ENCODE assay signal across 9 cellular contexts in genomic region chr2:102520009-102520408, GRCh38. TPM values are rescaled to one million over a fixed set of nuclear protein-coding genes. Genes with fewer than 3 reads are reported as not detected.
DNase-seq lines count a peak whose midpoint lies in the region; ATAC-seq and TF ChIP-seq lines count a peak whose summit lies in the region.
"Had no signal": no experiment of that assay in that cellular context is flagged by ENCODE, and none has a peak within 500 bp of the region (broad histone marks: within the 10 kb centered on the region; RNA-seq: fewer than 3 reads in every experiment).

No MANE protein-coding gene starts in this region.

- H3K36me3 ChIP-seq in esophagus squamous epithelium (no peaks in the 10 kb centered on the region), gastrocnemius medialis (no peaks in the 10 kb centered on the region)

- H3K27me3 ChIP-seq in esophagus squamous epithelium (no peaks in the 10 kb centered on the region), gastrocnemius medialis (no peaks in the 10 kb centered on the region)

- 25 to 64% methylated on average over 1 to 2 of the region's 2 CpGs for WGBS in esophagus squamous epithelium, 2 donors

- H3K9me3 Mint-ChIP-seq in CD14-positive monocyte, result no peaks in the 10 kb centered on the region

- ATAC-seq in GM18861 (IDR thresholded peaks at IDR 0.05; ENCODE audit: unreplicated experiment) (peak; percentile 52), HG03520 (IDR thresholded peaks at IDR 0.05; ENCODE audit: unreplicated experiment) (peak; percentile 75), gastrocnemius medialis (peak; percentile 36 to 76), Right ventricle myocardium inferior (no peak)

- H3K4me3 ChIP-seq in esophagus squamous epithelium (no peak overlapping the region), gastrocnemius medialis (no peak overlapping the region)

- peak; percentile 80 for TF ChIP-seq CTCF in CD14-positive monocyte (IDR thresholded peaks at IDR 0.05)
- peak; percentile 32 to 83 (median 48) for TF ChIP-seq CTCF in esophagus squamous epithelium (IDR thresholded peaks at IDR 0.05)
- peak; percentile 25 to 59 (median 58) for TF ChIP-seq CTCF in gastrocnemius medialis (IDR thresholded peaks at IDR 0.05 in 4 of 5, conservative IDR thresholded peaks at IDR 0.05 in 1 of 5)

- no peaks in the 10 kb centered on the region for H3K36me3 Mint-ChIP-seq in CD14-positive monocyte

- H3K4me1 ChIP-seq in esophagus squamous epithelium, result peaks cover 0 to 14% (median 0%) of the 10 kb centered on the region in 3 donors
- H3K4me1 ChIP-seq in gastrocnemius medialis, result no peaks in the 10 kb centered on the region

- H3K27ac ChIP-seq in esophagus squamous epithelium (peak overlapping the region in 1 of 4 donors; percentile 0), gastrocnemius medialis (no peak overlapping the region)

- intact Hi-C loops in CD14-positive monocyte (cut with micrococcal nuclease) (loop anchor here (5.0 kb wide), 1 partner anchor 97 kb away; the partner anchor contains the start of gene SLC9A2 (in 2 of the 2)), esophagus squamous epithelium (cut with DNase I) (no loop called here), gastrocnemius medialis (cut with DNase I; ENCODE audit: low total_unique reads) (loop anchor here (2.0 kb wide), 1 partner anchor 99 kb away; the partner anchor contains the start of gene SLC9A2), Right ventricle myocardium inferior (cut with DNase I) (no loop called here)

- DNase-seq in CD14-positive monocyte (ENCODE audit: low spot score) (no peak), RKO (ENCODE audit: low spot score) (peak; percentile 62), esophagus squamous epithelium (lab: John Stamatoyannopoulos, UW) (no peak), gastrocnemius medialis (no peak), Right ventricle myocardium inferior (ENCODE audit: missing footprints) (no peak)
- DNase-seq in effector CD8-positive, alpha-beta T cell (lab: John Stamatoyannopoulos, UW), result no peak
- DNase-seq: left cardiac atrium had no signal

- in situ Hi-C loops in gastrocnemius medialis (cut with MboI; ENCODE audit: low sequenced_read_pairs in 4 of 4), result no loop called here

- no peaks in the 10 kb centered on the region for H3K9me3 ChIP-seq in esophagus squamous epithelium
- no peaks in the 10 kb centered on the region for H3K9me3 ChIP-seq in gastrocnemius medialis

- TF ChIP-seq POLR2A in esophagus squamous epithelium (IDR thresholded peaks at IDR 0.05) (no peak), gastrocnemius medialis (IDR thresholded peaks at IDR 0.05) (no peak)

- H3K27me3 Mint-ChIP-seq in CD14-positive monocyte (ENCODE audit: low read depth in 3 of 3), result peaks cover 4 to 6% (median 4%) of the 10 kb centered on the region in 3 donors

- H3K4me1 Mint-ChIP-seq in CD14-positive monocyte, result no peaks in the 10 kb centered on the region

- no peak overlapping the region for H3K27ac Mint-ChIP-seq in CD14-positive monocyte

- H3K4me3 Mint-ChIP-seq in CD14-positive monocyte, result no peak overlapping the region

RNA-seq across cellular contexts. Expression of gene SLC9A4, which starts 47.0 kb away (rescaled TPM):
- not detected for polyA plus RNA-seq in CD14-positive monocyte
- total RNA-seq in esophagus squamous epithelium (under 1 TPM; 0.40 to 0.76 (median 0.47) TPM), gastrocnemius medialis (not detected), Right ventricle myocardium inferior (not detected)
- total RNA-seq: left cardiac atrium had no signal

Comparison
In these comparisons a context has a peak if more than half of its experiments do, and no peak if none do; other contexts are left out.
1. intact Hi-C loops: an anchor here in CD14-positive monocyte (5.0 kb wide) and gastrocnemius medialis (2.0 kb wide); none called in esophagus squamous epithelium and Right ventricle myocardium inferior.